Comparison of ENCODE assay signal across 7 cellular contexts in genomic region chr5:172835246-172836030, GRCh38. TPM values are rescaled to one million over a fixed set of nuclear protein-coding genes. Genes with fewer than 3 reads are reported as not detected.
A peak's percentile ranks its signal among the peaks of the same experiment; 100 is the strongest.
DNase-seq lines count a peak whose midpoint lies in the region; ATAC-seq and TF ChIP-seq lines count a peak whose summit lies in the region.

No MANE protein-coding gene starts in this region.

- no peak overlapping the region for H3K4ac ChIP-seq in H9 (ENCODE audit: low read depth, low read length)

- no peak for ATAC-seq in activated CD8-positive, alpha-beta T cell treated with anti-CD3 and anti-CD28 coated beads for 36 hours
- ATAC-seq in stimulated activated naive CD8-positive, alpha-beta T cell treated with anti-CD3 and anti-CD28 coated beads, Interleukin-15, amount 100 ng/mL, for 72 hours: no peak

- no peak overlapping the region for H3K27ac ChIP-seq in H9 (ENCODE audit: insufficient read length, low read depth, low read length)

- H2AK5ac ChIP-seq in H9 (ENCODE audit: insufficient read length, low read length): no peak overlapping the region

- no peak overlapping the region for H3K18ac ChIP-seq in H9 (ENCODE audit: insufficient read length, low read depth, low read length)

- H4K20me1 ChIP-seq in H9 (ENCODE audit: control insufficient read depth, insufficient read depth, insufficient read length): peaks cover 2% of the 10 kb centered on the region

- no peak overlapping the region for H2AFZ ChIP-seq in H9 (ENCODE audit: low read length)

- peaks cover 3% of the 10 kb centered on the region for H3K79me1 ChIP-seq in H9 (ENCODE audit: insufficient read depth, low read depth, low read length, poor library complexity, severe bottlenecking)

- no peak overlapping the region for H3T11ph ChIP-seq in H9 (ENCODE audit: low read length)

- peaks cover 27 to 34% of the 10 kb centered on the region in 2 experiments for H3K4me1 Mint-ChIP-seq in H9
- peaks cover 40% of the 10 kb centered on the region for H3K4me1 Mint-ChIP-seq in activated CD8-positive, alpha-beta T cell treated with anti-CD3 and anti-CD28 coated beads for 36 hours (ENCODE audit: low read depth)
- peaks cover 46% of the 10 kb centered on the region for H3K4me1 Mint-ChIP-seq in stimulated activated naive CD8-positive, alpha-beta T cell treated with anti-CD3 and anti-CD28 coated beads, Interleukin-15, amount 100 ng/mL, for 72 hours

- H4K91ac ChIP-seq in H9 (ENCODE audit: insufficient read length, low read depth, low read length): no peak overlapping the region

- WGBS in H9 (ENCODE audit: extremely low coverage, insufficient read length, low lambda C conversion rate): no CpG with 5 or more reads among the region's 16 CpGs

- peak overlapping the region; percentile 45 for H3K4me2 ChIP-seq in H9 (ENCODE audit: insufficient read depth, insufficient read length, low read length)

- H3K4me3 ChIP-seq in iPS-18c (ENCODE audit: insufficient read depth, low read depth, low read length): peak overlapping the region; percentile 78

- TF ChIP-seq CTCF in H9 (conservative IDR thresholded peaks at IDR 0.05): no peak
- no peak for TF ChIP-seq CTCF in activated CD8-positive, alpha-beta T cell treated with anti-CD3 and anti-CD28 coated beads for 36 hours (IDR thresholded peaks at IDR 0.05)

- peak overlapping the region; percentile 84 to 90 for H3K4me3 Mint-ChIP-seq in H9
- H3K4me3 Mint-ChIP-seq in activated CD8-positive, alpha-beta T cell treated with anti-CD3 and anti-CD28 coated beads for 36 hours: peak overlapping the region; percentile 79
- peak overlapping the region; percentile 85 to 89 for H3K4me3 Mint-ChIP-seq in stimulated activated naive CD8-positive, alpha-beta T cell treated with anti-CD3 and anti-CD28 coated beads, Interleukin-15, amount 100 ng/mL, for 72 hours

- POLR2A ChIA-PET in activated CD8-positive, alpha-beta T cell treated with anti-CD3 and anti-CD28 coated beads for 36 hours (lab: Charles Lee): interaction anchor here (0.7 to 3.4 kb wide), 5 partner anchors 28 to 115 kb away, joined by 3 to 22 read pairs (median 3); partner anchors contain the start of gene DUSP1

- H3K9me3 ChIP-seq in H9 (ENCODE audit: control insufficient read depth, low read depth, low read length): no peaks in the 10 kb centered on the region
- H3K9me3 ChIP-seq in iPS-18c (ENCODE audit: control insufficient read depth, insufficient read depth, low read length): no peaks in the 10 kb centered on the region

- no peak overlapping the region for H2BK5ac ChIP-seq in H9 (ENCODE audit: insufficient read length, low read length)

- H3K9me3 Mint-ChIP-seq in H9: no peaks in the 10 kb centered on the region
- no peaks in the 10 kb centered on the region for H3K9me3 Mint-ChIP-seq in activated CD8-positive, alpha-beta T cell treated with anti-CD3 and anti-CD28 coated beads for 36 hours
- H3K9me3 Mint-ChIP-seq in stimulated activated naive CD8-positive, alpha-beta T cell treated with anti-CD3 and anti-CD28 coated beads, Interleukin-15, amount 100 ng/mL, for 72 hours: no peaks in the 10 kb centered on the region

- peaks cover 6 to 11% (median 6%) of the 10 kb centered on the region in 3 experiments; a peak in 3 of 7 replicates for H3K36me3 Mint-ChIP-seq in H9 (ENCODE audit: insufficient read depth in 1 of 3, low read depth in 3 of 3)
- no peaks in the 10 kb centered on the region for H3K36me3 Mint-ChIP-seq in activated CD8-positive, alpha-beta T cell treated with anti-CD3 and anti-CD28 coated beads for 36 hours (ENCODE audit: low read depth)

- H3K27me3 Mint-ChIP-seq in H9 (ENCODE audit: low read depth): no peaks in the 10 kb centered on the region; the same call in 1 of the 2 replicates
- no peaks in the 10 kb centered on the region for H3K27me3 Mint-ChIP-seq in activated CD8-positive, alpha-beta T cell treated with anti-CD3 and anti-CD28 coated beads for 36 hours
- no peaks in the 10 kb centered on the region for H3K27me3 Mint-ChIP-seq in stimulated activated naive CD8-positive, alpha-beta T cell treated with anti-CD3 and anti-CD28 coated beads, Interleukin-15, amount 100 ng/mL, for 72 hours

- H4K5ac ChIP-seq in H9 (ENCODE audit: insufficient read length, low read depth, low read length): no peak overlapping the region

- no peak overlapping the region for H3K27ac Mint-ChIP-seq in H9
- H3K27ac Mint-ChIP-seq in activated CD8-positive, alpha-beta T cell treated with anti-CD3 and anti-CD28 coated beads for 36 hours: peak overlapping the region; percentile 75
- peak overlapping the region in 1 of 2 donors; percentile 36 for H3K27ac Mint-ChIP-seq in stimulated activated naive CD8-positive, alpha-beta T cell treated with anti-CD3 and anti-CD28 coated beads, Interleukin-15, amount 100 ng/mL, for 72 hours

- H2BK15ac ChIP-seq in H9 (ENCODE audit: low read depth, low read length): no peak overlapping the region

- H3K4me1 ChIP-seq in H9 (ENCODE audit: insufficient read depth, low read length): peaks cover 7% of the 10 kb centered on the region; the same call in 1 of the 2 replicates

- H3K27me3 ChIP-seq in H9 (ENCODE audit: insufficient read depth, low read length): no peaks in the 10 kb centered on the region

- H2BK120ac ChIP-seq in H9 (ENCODE audit: low read depth, low read length, poor library complexity, severe bottlenecking): no peak overlapping the region

- no peak overlapping the region for H2BK12ac ChIP-seq in H9 (ENCODE audit: insufficient read length, low read depth, low read length)

- H3K79me2 ChIP-seq in H9 (ENCODE audit: insufficient read depth, low read length): peaks cover 20% of the 10 kb centered on the region; the same call in 1 of the 2 replicates

- H4K8ac ChIP-seq in H9 (replicated peaks; ENCODE audit: insufficient read length, low read depth, low read length): no peak overlapping the region

- peak overlapping the region; percentile 21 for H3K9ac ChIP-seq in H9 (ENCODE audit: extremely low read depth, insufficient read length, low read length)

- no peak overlapping the region for H3K23ac ChIP-seq in H9 (ENCODE audit: insufficient read length, low read depth, low read length)

- H3K23me2 ChIP-seq in H9 (ENCODE audit: insufficient read length, low read depth, low read length, poor library complexity, severe bottlenecking): no peaks in the 10 kb centered on the region

- no peak overlapping the region for H2BK20ac ChIP-seq in H9 (ENCODE audit: low read depth, low read length, poor library complexity, severe bottlenecking)

- no peak overlapping the region for H3K14ac ChIP-seq in H9 (ENCODE audit: insufficient read depth, low read length)

- CTCF ChIA-PET in activated CD8-positive, alpha-beta T cell treated with anti-CD3 and anti-CD28 coated beads for 36 hours (lab: Charles Lee): interaction anchor here (0.6 to 3.0 kb wide), 6 partner anchors 58 to 121 kb away, joined by 3 to 10 read pairs (median 5); partner anchors contain the start of gene DUSP1

- intact Hi-C loops in activated CD8-positive, alpha-beta T cell treated with anti-CD3 and anti-CD28 coated beads for 36 hours (cut with micrococcal nuclease): loop anchor here (5.0 to 10.0 kb wide), 2 partner anchors 63 to 121 kb away; partner anchors contain the start of gene DUSP1

- no peak overlapping the region for H3K56ac ChIP-seq in H9 (ENCODE audit: insufficient read length, low read depth, low read length)

- DNase-seq in H9 (no peak), NCI-H2227 (lab: John Stamatoyannopoulos, UW; ENCODE audit: unreplicated experiment) (no peak), RKO (ENCODE audit: low spot score) (no peak), HUDEP-2 (lab: John Stamatoyannopoulos, UW; ENCODE audit: unreplicated experiment in 76 of 76) (no peak)
- DNase-seq in activated CD8-positive, alpha-beta T cell treated with anti-CD3 and anti-CD28 coated beads for 36 hours: peak; percentile 22
- no peak for DNase-seq in stimulated activated naive CD8-positive, alpha-beta T cell treated with anti-CD3 and anti-CD28 coated beads, Interleukin-15, amount 100 ng/mL, for 72 hours

RNA-seq across cellular contexts. Expression of gene ERGIC1, which starts 1.4 kb away (rescaled TPM):
- 74.2 and 77.0 TPM in 2 replicates for total RNA-seq in H9 (2021)
- total RNA-seq in activated CD8-positive, alpha-beta T cell treated with anti-CD3 and anti-CD28 coated beads for 36 hours: 10 to 100 TPM; 56.1 to 57.0 TPM
